ENCODE assay signal across 8 cellular contexts in genomic region chr5:138282918-138283742, GRCh38. TPM values are rescaled to one million over a fixed set of nuclear protein-coding genes. Genes with fewer than 3 reads are reported as not detected.
DNase-seq lines count a peak whose midpoint lies in the region; ATAC-seq and TF ChIP-seq lines count a peak whose summit lies in the region.

No MANE protein-coding gene starts in this region.

- ATAC-seq in left colon: peak; percentile 85
- ATAC-seq in GM18858 (IDR thresholded peaks at IDR 0.05; ENCODE audit: unreplicated experiment): no peak
- no peak for ATAC-seq in HG02981 (IDR thresholded peaks at IDR 0.05; ENCODE audit: unreplicated experiment)

- H3K4me3 ChIP-seq in A673 (ENCODE audit: low read depth, low read length, poor library complexity, severe bottlenecking) (no peak overlapping the region), GM06990 (replicated peaks; ENCODE audit: low read depth, low read length) (no peak overlapping the region), suprapubic skin (no peak overlapping the region)

- no peaks in the 10 kb centered on the region for H3K9me3 ChIP-seq in A673 (ENCODE audit: low read depth, low read length, poor library complexity, severe bottlenecking)
- no peaks in the 10 kb centered on the region for H3K9me3 ChIP-seq in suprapubic skin

- no peak for TF ChIP-seq EP300 in suprapubic skin (IDR thresholded peaks at IDR 0.05)

- no peak for TF ChIP-seq POLR2A in suprapubic skin (IDR thresholded peaks at IDR 0.05)

- WGBS in suprapubic skin: 64% methylated on average over 7 of the region's 7 CpGs

- intact Hi-C loops in A673 (cut with micrococcal nuclease; ENCODE audit: unreplicated experiment): loop anchor here (2.0 to 10.0 kb wide), 2 partner anchors 50 to 98 kb away; no protein-coding TSS in a partner anchor
- intact Hi-C loops in MCF 10A (cut with micrococcal nuclease): loop anchor here (1.0 kb wide), 2 partner anchors 61 to 103 kb away; no protein-coding TSS in a partner anchor
- intact Hi-C loops in left colon (cut with DNase I, micrococcal nuclease): loop anchor here in 1 of 2 donors (10.0 kb wide), 1 partner anchor 58 kb away; no protein-coding TSS in a partner anchor

- no peak overlapping the region for H3K4me3 Mint-ChIP-seq in MCF 10A (ENCODE audit: unreplicated experiment)

- TF ChIP-seq CTCF in A673 (conservative IDR thresholded peaks at IDR 0.05; ENCODE audit: low read depth, low read length) (peak; percentile 60), GM06990 (IDR thresholded peaks at IDR 0.05; ENCODE audit: insufficient read depth, low read length, poor library complexity, severe bottlenecking) (peak; percentile 41), MCF 10A (IDR thresholded peaks at IDR 0.05; ENCODE audit: unreplicated experiment) (peak; percentile 56), suprapubic skin (IDR thresholded peaks at IDR 0.05) (peak in 1 of 2 donors; percentile 33)

- CTCF ChIA-PET in A673 (lab: Charles Lee) (interaction anchor here (0.6 kb wide), 1 partner anchor 62 kb away, joined by 3 read pairs; no protein-coding TSS in a partner anchor), MCF 10A (lab: Yijun Ruan, JAX) (interaction anchor here (0.6 to 6.3 kb wide), 20 partner anchors 8 to 1946 kb away, joined by 3 to 72 read pairs (median 4); partner anchors contain the start of gene GFRA3)

- no peaks in the 10 kb centered on the region for H3K4me1 Mint-ChIP-seq in MCF 10A (ENCODE audit: insufficient read depth, unreplicated experiment)

- H3K27me3 ChIP-seq in A673 (replicated peaks; ENCODE audit: insufficient read depth, low read depth, low read length, poor library complexity): no peaks in the 10 kb centered on the region
- H3K27me3 ChIP-seq in GM06990 (replicated peaks; ENCODE audit: control insufficient read depth, insufficient read depth, low read length): no peaks in the 10 kb centered on the region
- no peaks in the 10 kb centered on the region for H3K27me3 ChIP-seq in suprapubic skin

- H3K27ac Mint-ChIP-seq in MCF 10A (ENCODE audit: low read depth, unreplicated experiment): no peak overlapping the region

- H3K27me3 Mint-ChIP-seq in MCF 10A (ENCODE audit: insufficient read depth, unreplicated experiment): no peaks in the 10 kb centered on the region

- H3K9me3 Mint-ChIP-seq in MCF 10A (ENCODE audit: unreplicated experiment): no peaks in the 10 kb centered on the region

- H3K27ac ChIP-seq in A673 (ENCODE audit: low read depth, low read length, poor library complexity, severe bottlenecking) (no peak overlapping the region), suprapubic skin (no peak overlapping the region)

- POLR2A ChIA-PET in A673 (lab: Charles Lee; ENCODE audit: low non-redundant PET): no interaction called here
- POLR2A ChIA-PET in MCF 10A (lab: Yijun Ruan, JAX): interaction anchor here (1.7 kb wide), 1 partner anchor 52 kb away, joined by 3 read pairs; no protein-coding TSS in a partner anchor

- H3K4me1 ChIP-seq in A673 (ENCODE audit: insufficient read depth, low read length, poor library complexity, severe bottlenecking) (no peaks in the 10 kb centered on the region), suprapubic skin (no peaks in the 10 kb centered on the region)

- H3K36me3 ChIP-seq in A673 (ENCODE audit: insufficient read depth, low read length, poor library complexity, severe bottlenecking) (peaks cover 22% of the 10 kb centered on the region), GM06990 (ENCODE audit: control insufficient read depth, insufficient read depth, low read length) (peaks cover 3% of the 10 kb centered on the region), suprapubic skin (no peaks in the 10 kb centered on the region)

- BruUV-seq in A673 (replicated peaks; lab: Mats Ljungman, UMichigan): no TSS peak
- BruUV-seq in MCF 10A (replicated peaks; lab: Mats Ljungman, UMichigan): no TSS peak

- DNase-seq in A673 (ENCODE audit: low spot score) (peak; percentile 57), GM06990 (ENCODE audit: extremely low read depth, insufficient read length) (no peak), NCI-H345 treated with DMSO at 0.1 percent for 48 hours (lab: John Stamatoyannopoulos, UW; ENCODE audit: unreplicated experiment) (peak; percentile 36), MCF 10A (ENCODE audit: unreplicated experiment) (peak; percentile 57), left colon (peak in 1 of 2 donors; percentile 16), suprapubic skin (ENCODE audit: low spot score in 2 of 2) (no peak)

- no peaks in the 10 kb centered on the region for H3K36me3 Mint-ChIP-seq in MCF 10A (ENCODE audit: insufficient read depth, unreplicated experiment)

RNA-seq across cellular contexts. Expression of gene GFRA3, which starts 8.7 kb away (rescaled TPM):
- total RNA-seq in A673 (2021) (0.75 and 0.83 TPM in 2 replicates), MCF 10A (2022) (not detected in 2 replicates), left colon (1 to 10 TPM in 1 of 2 donors, under 1 TPM in 1; 0.82 to 1.3 TPM), suprapubic skin (1 to 10 TPM in 2 of 4 donors, under 1 TPM in 1, not detected in 1; 0.85 to 2.0 (median 1.1) TPM)

RNA-seq across cellular contexts. Expression of gene CDC25C, which starts 48.5 kb away (rescaled TPM):
- 22.3 and 25.6 TPM in 2 replicates for total RNA-seq in A673 (2021)
- total RNA-seq in MCF 10A (2022): 10.8 and 12.2 TPM in 2 replicates
- total RNA-seq in left colon: 1 to 10 TPM; 1.3 to 2.4 TPM
- 1 to 10 TPM in 3 of 4 donors, under 1 TPM in 1; 0.38 to 1.6 (median 1.3) TPM for total RNA-seq in suprapubic skin

RNA-seq across cellular contexts. Expression of gene FAM53C, which starts 54.9 kb away (rescaled TPM):
- 39.7 and 39.8 TPM in 2 replicates for total RNA-seq in A673 (2021)
- 37.2 and 38.9 TPM in 2 replicates for total RNA-seq in MCF 10A (2022)
- 10 to 100 TPM in 1 of 2 donors, 1 to 10 TPM in 1; 9.2 to 15.4 TPM for total RNA-seq in left colon
- total RNA-seq in suprapubic skin: 10 to 100 TPM; 18.1 to 31.1 (median 22.4) TPM

Comparison
In these comparisons a context has a peak if more than half of its experiments do, and no peak if none do; other contexts are left out.
1. DNase-seq: peak in A673 (single experiment), NCI-H345 treated with DMSO at 0.1 percent for 48 hours (single experiment) and MCF 10A (single experiment); none in GM06990 (single experiment) and suprapubic skin (0 of 2).